In genomic region chr21:37564341-37564923, GRCh38 we compare ENCODE assay signal across 1 cellular context.
TF ChIP-seq lines count a peak whose summit lies in the region.

No MANE protein-coding gene starts in this region.

TF ChIP-seq in K562, 482 proteins besides CTCF, POLR2A, EP300 and RAD21 (continued from another document and continues in another):
- TF ChIP-seq AFF1 (IDR thresholded peaks at IDR 0.05; ENCODE audit: low read depth in 1 of 2, partially characterized antibody in 2 of 2) (peak in 1 of 2 experiments; percentile 17), BCOR (IDR thresholded peaks at IDR 0.05) (no peak; the same call in 1 of the 2 replicates), DDX20 (tag; IDR thresholded peaks at IDR 0.05; ENCODE audit: low read depth) (no peak), CEBPG (CRISPR knock-in tag; IDR thresholded peaks at IDR 0.05) (no peak), CEBPG (tag; conservative IDR thresholded peaks at IDR 0.05 in 1 of 2, IDR thresholded peaks at IDR 0.05 in 1 of 2) (no peak), XRCC4 (IDR thresholded peaks at IDR 0.05; ENCODE audit: extremely low read depth, insufficient read depth, insufficient read length) (no peak), TRIM25 (IDR thresholded peaks at IDR 0.05; ENCODE audit: borderline replicate concordance) (0 out of 2 replicates have a peak, but pooled peaks have one; percentile 63), TFAM (CRISPR knock-in tag; conservative IDR thresholded peaks at IDR 0.05) (no peak), RBM14 (IDR thresholded peaks at IDR 0.05; ENCODE audit: borderline replicate concordance, insufficient read depth, low read depth, low read length) (no peak), NFIC (IDR thresholded peaks at IDR 0.05) (peak; percentile 59; the same call in 1 of the 2 replicates), NUFIP1 (IDR thresholded peaks at IDR 0.05; ENCODE audit: partially characterized antibody) (no peak), ZC3H11A (IDR thresholded peaks at IDR 0.05; ENCODE audit: low read depth, low read length) (no peak), KDM1A (IDR thresholded peaks at IDR 0.05) (peak; percentile 93 to 94), ZNF561 (CRISPR knock-in tag; conservative IDR thresholded peaks at IDR 0.05) (no peak), MBD2 (IDR thresholded peaks at IDR 0.05; ENCODE audit: borderline replicate concordance, low read depth) (no peak), NFE2L1 (tag; IDR thresholded peaks at IDR 0.05; ENCODE audit: borderline replicate concordance, low read depth) (no peak), MAFG (tag; conservative IDR thresholded peaks at IDR 0.05) (peak; percentile 78), SMARCB1 (IDR thresholded peaks at IDR 0.05; ENCODE audit: insufficient read length, low read depth) (no peak), ZNF133 (CRISPR knock-in tag; IDR thresholded peaks at IDR 0.05) (no peak), E4F1 (CRISPR knock-in tag; IDR thresholded peaks at IDR 0.05; ENCODE audit: borderline replicate concordance) (no peak), ZNF316 (IDR thresholded peaks at IDR 0.05) (peak; percentile 79), RCOR1 (IDR thresholded peaks at IDR 0.05; ENCODE audit: borderline replicate concordance in 1 of 2, low read depth in 2 of 2, low read length in 2 of 2) (peak in 1 of 2 experiments; percentile 69; a peak in 2 of 4 replicates), POLR3G (IDR thresholded peaks at IDR 0.05; ENCODE audit: extremely low read depth, insufficient read length, insufficient replicate concordance) (no peak), ZNF780A (CRISPR knock-in tag; IDR thresholded peaks at IDR 0.05) (no peak), JUNB (CRISPR knock-in tag; conservative IDR thresholded peaks at IDR 0.05) (0 out of 2 replicates have a peak, but pooled peaks have one; percentile 36), BRD9 (IDR thresholded peaks at IDR 0.05; ENCODE audit: low read depth, partially characterized antibody) (peak; percentile 32), UBTF (IDR thresholded peaks at IDR 0.05; ENCODE audit: borderline replicate concordance in 1 of 2, low read depth in 2 of 2, low read length in 2 of 2) (peak in 1 of 2 experiments; percentile 73; a peak in 2 of 4 replicates), HDAC8 (tag; IDR thresholded peaks at IDR 0.05) (peak; percentile 32; the same call in 1 of the 2 replicates), SRSF7 (optimal IDR thresholded peaks at IDR 0.05; ENCODE audit: low read depth, low read length) (no peak), ZNF507 (tag; conservative IDR thresholded peaks at IDR 0.05) (no peak), THRAP3 (IDR thresholded peaks at IDR 0.05; ENCODE audit: borderline replicate concordance) (no peak), USF2 (CRISPR knock-in tag; IDR thresholded peaks at IDR 0.05) (no peak), CREB1 (IDR thresholded peaks at IDR 0.05) (peak; percentile 87), CREB1 (CRISPR knock-in tag; IDR thresholded peaks at IDR 0.05) (no peak), ETV1 (tag; conservative IDR thresholded peaks at IDR 0.05; ENCODE audit: low read depth) (peak; percentile 61), ZNF589 (CRISPR knock-in tag; IDR thresholded peaks at IDR 0.05; ENCODE audit: low read depth) (no peak; the same call in 1 of the 2 replicates), HMG20B (CRISPR knock-in tag; IDR thresholded peaks at IDR 0.05) (no peak)
- TF ChIP-seq, protein P1, sequence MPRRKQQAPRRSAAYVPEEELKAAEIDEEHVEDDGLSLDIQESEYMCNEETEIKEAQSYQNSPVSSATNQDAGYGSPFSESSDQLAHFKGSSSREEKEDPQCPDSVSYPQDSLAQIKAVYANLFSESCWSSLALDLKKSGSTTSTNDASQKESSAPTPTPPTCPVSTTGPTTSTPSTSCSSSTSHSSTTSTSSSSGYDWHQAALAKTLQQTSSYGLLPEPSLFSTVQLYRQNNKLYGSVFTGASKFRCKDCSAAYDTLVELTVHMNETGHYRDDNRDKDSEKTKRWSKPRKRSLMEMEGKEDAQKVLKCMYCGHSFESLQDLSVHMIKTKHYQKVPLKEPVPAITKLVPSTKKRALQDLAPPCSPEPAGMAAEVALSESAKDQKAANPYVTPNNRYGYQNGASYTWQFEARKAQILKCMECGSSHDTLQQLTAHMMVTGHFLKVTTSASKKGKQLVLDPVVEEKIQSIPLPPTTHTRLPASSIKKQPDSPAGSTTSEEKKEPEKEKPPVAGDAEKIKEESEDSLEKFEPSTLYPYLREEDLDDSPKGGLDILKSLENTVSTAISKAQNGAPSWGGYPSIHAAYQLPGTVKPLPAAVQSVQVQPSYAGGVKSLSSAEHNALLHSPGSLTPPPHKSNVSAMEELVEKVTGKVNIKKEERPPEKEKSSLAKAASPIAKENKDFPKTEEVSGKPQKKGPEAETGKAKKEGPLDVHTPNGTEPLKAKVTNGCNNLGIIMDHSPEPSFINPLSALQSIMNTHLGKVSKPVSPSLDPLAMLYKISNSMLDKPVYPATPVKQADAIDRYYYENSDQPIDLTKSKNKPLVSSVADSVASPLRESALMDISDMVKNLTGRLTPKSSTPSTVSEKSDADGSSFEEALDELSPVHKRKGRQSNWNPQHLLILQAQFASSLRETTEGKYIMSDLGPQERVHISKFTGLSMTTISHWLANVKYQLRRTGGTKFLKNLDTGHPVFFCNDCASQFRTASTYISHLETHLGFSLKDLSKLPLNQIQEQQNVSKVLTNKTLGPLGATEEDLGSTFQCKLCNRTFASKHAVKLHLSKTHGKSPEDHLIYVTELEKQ (CRISPR knock-in tag; IDR thresholded peaks at IDR 0.05) = no peak
- TF ChIP-seq, protein P2, sequence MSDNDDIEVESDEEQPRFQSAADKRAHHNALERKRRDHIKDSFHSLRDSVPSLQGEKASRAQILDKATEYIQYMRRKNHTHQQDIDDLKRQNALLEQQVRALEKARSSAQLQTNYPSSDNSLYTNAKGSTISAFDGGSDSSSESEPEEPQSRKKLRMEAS (CRISPR knock-in tag; IDR thresholded peaks at IDR 0.05) = no peak
- TF ChIP-seq, protein P3, sequence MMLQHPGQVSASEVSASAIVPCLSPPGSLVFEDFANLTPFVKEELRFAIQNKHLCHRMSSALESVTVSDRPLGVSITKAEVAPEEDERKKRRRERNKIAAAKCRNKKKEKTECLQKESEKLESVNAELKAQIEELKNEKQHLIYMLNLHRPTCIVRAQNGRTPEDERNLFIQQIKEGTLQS (IDR thresholded peaks at IDR 0.05) = peak; percentile 97
- TF ChIP-seq, protein P3 (CRISPR knock-in tag; conservative IDR thresholded peaks at IDR 0.05) = peak; percentile 91; the same call in 1 of the 2 replicates
- TF ChIP-seq, protein P4, sequence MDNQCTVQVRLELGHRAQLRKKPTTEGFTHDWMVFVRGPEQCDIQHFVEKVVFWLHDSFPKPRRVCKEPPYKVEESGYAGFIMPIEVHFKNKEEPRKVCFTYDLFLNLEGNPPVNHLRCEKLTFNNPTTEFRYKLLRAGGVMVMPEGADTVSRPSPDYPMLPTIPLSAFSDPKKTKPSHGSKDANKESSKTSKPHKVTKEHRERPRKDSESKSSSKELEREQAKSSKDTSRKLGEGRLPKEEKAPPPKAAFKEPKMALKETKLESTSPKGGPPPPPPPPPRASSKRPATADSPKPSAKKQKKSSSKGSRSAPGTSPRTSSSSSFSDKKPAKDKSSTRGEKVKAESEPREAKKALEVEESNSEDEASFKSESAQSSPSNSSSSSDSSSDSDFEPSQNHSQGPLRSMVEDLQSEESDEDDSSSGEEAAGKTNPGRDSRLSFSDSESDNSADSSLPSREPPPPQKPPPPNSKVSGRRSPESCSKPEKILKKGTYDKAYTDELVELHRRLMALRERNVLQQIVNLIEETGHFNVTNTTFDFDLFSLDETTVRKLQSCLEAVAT (IDR thresholded peaks at IDR 0.05) = no peak
- TF ChIP-seq, protein P5, sequence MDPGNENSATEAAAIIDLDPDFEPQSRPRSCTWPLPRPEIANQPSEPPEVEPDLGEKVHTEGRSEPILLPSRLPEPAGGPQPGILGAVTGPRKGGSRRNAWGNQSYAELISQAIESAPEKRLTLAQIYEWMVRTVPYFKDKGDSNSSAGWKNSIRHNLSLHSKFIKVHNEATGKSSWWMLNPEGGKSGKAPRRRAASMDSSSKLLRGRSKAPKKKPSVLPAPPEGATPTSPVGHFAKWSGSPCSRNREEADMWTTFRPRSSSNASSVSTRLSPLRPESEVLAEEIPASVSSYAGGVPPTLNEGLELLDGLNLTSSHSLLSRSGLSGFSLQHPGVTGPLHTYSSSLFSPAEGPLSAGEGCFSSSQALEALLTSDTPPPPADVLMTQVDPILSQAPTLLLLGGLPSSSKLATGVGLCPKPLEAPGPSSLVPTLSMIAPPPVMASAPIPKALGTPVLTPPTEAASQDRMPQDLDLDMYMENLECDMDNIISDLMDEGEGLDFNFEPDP (CRISPR knock-in tag; IDR thresholded peaks at IDR 0.05) = no peak
